7 cellular contexts compared by ENCODE assay signal in genomic region chr16:26526633-26527032, GRCh38.
"Had no signal": no experiment of that assay in that cellular context is flagged by ENCODE, and none has a peak within 500 bp of the region (broad histone marks: within the 10 kb centered on the region; RNA-seq: fewer than 3 reads in every experiment).

No MANE protein-coding gene starts in this region.

- H2AFZ ChIP-seq: GM23338 had no signal

- H3K4me3 Mint-ChIP-seq: GM23338, H9 had no signal

- H3K27ac Mint-ChIP-seq: GM23338, H9 had no signal

- DNase-seq: H9, HCEC 1CT, IMR-90 had no signal

- H3K9me3 Mint-ChIP-seq: H9 had no signal

- H3K4me2 ChIP-seq: GM23338 had no signal

- ATAC-seq: GM23338 had no signal

- H3K4me1 Mint-ChIP-seq: GM23338, H9 had no signal

- H3K4me3 ChIP-seq: GM23338 had no signal

- FAIRE-seq: H1, H54, HTR-8/SVneo had no signal
